Comparison of ENCODE assay signal across 19 cellular contexts in genomic region chr7:7125993-7126392, GRCh38. TPM values are rescaled to one million over a fixed set of nuclear protein-coding genes. Genes with fewer than 3 reads are reported as not detected.
DNase-seq lines count a peak whose midpoint lies in the region; ATAC-seq, FAIRE-seq and TF ChIP-seq lines count a peak whose summit lies in the region.
"Had no signal": no experiment of that assay in that cellular context is flagged by ENCODE, and none has a peak within 500 bp of the region (broad histone marks: within the 10 kb centered on the region; RNA-seq: fewer than 3 reads in every experiment).

No MANE protein-coding gene starts in this region.

- CTCF ChIA-PET in activated CD8-positive, alpha-beta T cell treated with anti-CD3 and anti-CD28 coated beads for 36 hours (lab: Charles Lee), result interaction anchor here (2.1 kb wide), 1 partner anchor 9 kb away, joined by 5 read pairs; no protein-coding TSS in a partner anchor

- no peaks in the 10 kb centered on the region; the same call in 1 of the 2 replicates for H4K20me1 ChIP-seq in GM23248 (ENCODE audit: insufficient read depth)

- H3K4me1 ChIP-seq in GM23248 (ENCODE audit: insufficient read depth), result peaks cover 24% of the 10 kb centered on the region
- H3K4me1 ChIP-seq in left lung, result peaks cover 0 to 15% of the 10 kb centered on the region in 2 donors
- no peaks in the 10 kb centered on the region for H3K4me1 ChIP-seq in aorta (ENCODE audit: control insufficient read depth in 1 of 2, insufficient read depth in 2 of 2, low read length in 2 of 2)
- H3K4me1 ChIP-seq: SJSA1 had no signal

- peaks cover 28% of the 10 kb centered on the region for H3F3A ChIP-seq in GM23248 (ENCODE audit: insufficient read depth)

- WGBS in GM23248 (ENCODE audit: low coverage in 1 of 2, low lambda C conversion rate in 2 of 2, missing lambda C conversion rate in 2 of 2), 2 experiments, result 94 to 98% methylated on average over 2 of the region's 2 CpGs
- 93 to 94% methylated on average over 2 of the region's 2 CpGs for WGBS in aorta, 2 donors

- ATAC-seq in left lung (peak; percentile 72), aorta (ENCODE audit: low FRiP score) (no peak)
- no peak for ATAC-seq in activated CD8-positive, alpha-beta T cell treated with anti-CD3 and anti-CD28 coated beads for 36 hours

- H3K4me3 Mint-ChIP-seq in activated CD8-positive, alpha-beta T cell treated with anti-CD3 and anti-CD28 coated beads for 36 hours, result no peak overlapping the region
- H3K4me3 Mint-ChIP-seq: CD4-positive, CD25-positive, alpha-beta regulatory T cell had no signal

- no peaks in the 10 kb centered on the region for H3K9me2 ChIP-seq in GM23248 (ENCODE audit: insufficient read depth)

- no peak for TF ChIP-seq CTCF in left lung (IDR thresholded peaks at IDR 0.05)
- no peak for TF ChIP-seq CTCF in activated CD8-positive, alpha-beta T cell treated with anti-CD3 and anti-CD28 coated beads for 36 hours (IDR thresholded peaks at IDR 0.05)

- DNase-seq in GM23248 (peak; percentile 3), NOMO-1 treated with DMSO at 0.1 percent for 48 hours (lab: John Stamatoyannopoulos, UW; ENCODE audit: unreplicated experiment) (peak; percentile 83), left lung (no peak), urothelium cell line (ENCODE audit: low spot score) (no peak), aorta (no peak), NCI-H2081 (lab: John Stamatoyannopoulos, UW) (no peak)
- no peak for DNase-seq in activated CD8-positive, alpha-beta T cell treated with anti-CD3 and anti-CD28 coated beads for 36 hours
- DNase-seq: ACHN; CD4-positive, CD25-positive, alpha-beta regulatory T cell; HCEC 1CT; Kasumi-1; MM.1S; NCI-H1694 treated with DMSO at 0.1 percent for 48 hours; NCI-H2107; NCI-H510A; NCI-H774 had no signal

- no peaks in the 10 kb centered on the region for H3K27me3 ChIP-seq in GM23248 (replicated peaks; ENCODE audit: insufficient read depth)
- H3K27me3 ChIP-seq in left lung, result no peaks in the 10 kb centered on the region
- no peaks in the 10 kb centered on the region for H3K27me3 ChIP-seq in aorta (ENCODE audit: control insufficient read depth in 1 of 2, insufficient read depth in 2 of 2, low read length in 1 of 2)

- no peaks in the 10 kb centered on the region for H3K9me3 Mint-ChIP-seq in activated CD8-positive, alpha-beta T cell treated with anti-CD3 and anti-CD28 coated beads for 36 hours

- peak; percentile 5 for FAIRE-seq in urothelium cell line (lab: Jason Lieb, UNC)
- FAIRE-seq: G401.6 had no signal

- no peak overlapping the region for H2AFZ ChIP-seq in GM23248

- H3K27ac Mint-ChIP-seq in activated CD8-positive, alpha-beta T cell treated with anti-CD3 and anti-CD28 coated beads for 36 hours, result no peak overlapping the region

- H3K4me3 ChIP-seq in GM23248 (no peak overlapping the region), left lung (no peak overlapping the region), aorta (ENCODE audit: low read length in 2 of 2) (no peak overlapping the region)
- H3K4me3 ChIP-seq: SJSA1 had no signal

- H3K36me3 Mint-ChIP-seq in activated CD8-positive, alpha-beta T cell treated with anti-CD3 and anti-CD28 coated beads for 36 hours (ENCODE audit: low read depth), result no peaks in the 10 kb centered on the region

- no peaks in the 10 kb centered on the region for H3K27me3 Mint-ChIP-seq in activated CD8-positive, alpha-beta T cell treated with anti-CD3 and anti-CD28 coated beads for 36 hours

- H3K9me3 ChIP-seq in GM23248 (ENCODE audit: low read depth) (no peaks in the 10 kb centered on the region), left lung (no peaks in the 10 kb centered on the region), aorta (ENCODE audit: control insufficient read depth, low read length) (no peaks in the 10 kb centered on the region)
- H3K9me3 ChIP-seq: Caco-2, SJSA1 had no signal

- H3K79me2 ChIP-seq in GM23248 (ENCODE audit: insufficient read depth), result no peaks in the 10 kb centered on the region

- H3K36me3 ChIP-seq in GM23248 (ENCODE audit: low read depth) (no peaks in the 10 kb centered on the region), left lung (no peaks in the 10 kb centered on the region), aorta (ENCODE audit: control insufficient read depth in 1 of 2, insufficient read depth in 2 of 2, low read length in 1 of 2) (no peaks in the 10 kb centered on the region)
- H3K36me3 ChIP-seq: SJSA1 had no signal

- intact Hi-C loops in left lung (cut with DNase I) (no loop called here), aorta (cut with DNase I) (no loop called here)
- intact Hi-C loops in activated CD8-positive, alpha-beta T cell treated with anti-CD3 and anti-CD28 coated beads for 36 hours (cut with micrococcal nuclease), result no loop called here

- H3K4me1 Mint-ChIP-seq in activated CD8-positive, alpha-beta T cell treated with anti-CD3 and anti-CD28 coated beads for 36 hours (ENCODE audit: low read depth), result no peaks in the 10 kb centered on the region
- H3K4me1 Mint-ChIP-seq: CD4-positive, CD25-positive, alpha-beta regulatory T cell had no signal

- POLR2A ChIA-PET in activated CD8-positive, alpha-beta T cell treated with anti-CD3 and anti-CD28 coated beads for 36 hours (lab: Charles Lee), result no interaction called here

- no peak overlapping the region for H3K4me2 ChIP-seq in GM23248 (ENCODE audit: unreplicated experiment)

- in situ Hi-C loops in GM23248 (cut with MboI), result no loop called here

- H3K27ac ChIP-seq in GM23248 (no peak overlapping the region), left lung (no peak overlapping the region), aorta (ENCODE audit: low read depth in 1 of 2, low read length in 2 of 2) (no peak overlapping the region)
- H3K27ac ChIP-seq: SJSA1 had no signal

- no peak overlapping the region for H3K9ac ChIP-seq in GM23248

RNA-seq across cellular contexts. Expression of gene C1GALT1, which starts 56.4 kb away (rescaled TPM):
- 72.7 and 114 TPM in 2 replicates for total RNA-seq in GM23248 (2014; rRNA removed; shearing (Covaris generic))
- 75.2 and 79.0 TPM in 2 replicates for polyA plus RNA-seq in GM23248 (2016; fragmentation: Nextera tagmentation; extraction: Ambion mirVana)
- 10 to 100 TPM; 28.2 to 39.3 TPM for total RNA-seq in left lung
- 10 to 100 TPM; 39.0 to 39.5 TPM for total RNA-seq in activated CD8-positive, alpha-beta T cell treated with anti-CD3 and anti-CD28 coated beads for 36 hours
- total RNA-seq in aorta, result 10 to 100 TPM; 21.9 to 43.8 TPM
- polyA plus RNA-seq in aorta, result 1 to 10 TPM; 3.4 to 5.0 TPM

Comparison
In these comparisons a context has a peak if more than half of its experiments do, and no peak if none do; other contexts are left out.
1. DNase-seq: peak in GM23248 (single experiment) and NOMO-1 treated with DMSO at 0.1 percent for 48 hours (single experiment); none in left lung (0 of 2), urothelium cell line (single experiment), activated CD8-positive, alpha-beta T cell treated with anti-CD3 and anti-CD28 coated beads for 36 hours (single experiment), aorta (0 of 2) and NCI-H2081 (0 of 2).